8 cellular contexts compared by ENCODE assay signal in the genomic region with DNA sequence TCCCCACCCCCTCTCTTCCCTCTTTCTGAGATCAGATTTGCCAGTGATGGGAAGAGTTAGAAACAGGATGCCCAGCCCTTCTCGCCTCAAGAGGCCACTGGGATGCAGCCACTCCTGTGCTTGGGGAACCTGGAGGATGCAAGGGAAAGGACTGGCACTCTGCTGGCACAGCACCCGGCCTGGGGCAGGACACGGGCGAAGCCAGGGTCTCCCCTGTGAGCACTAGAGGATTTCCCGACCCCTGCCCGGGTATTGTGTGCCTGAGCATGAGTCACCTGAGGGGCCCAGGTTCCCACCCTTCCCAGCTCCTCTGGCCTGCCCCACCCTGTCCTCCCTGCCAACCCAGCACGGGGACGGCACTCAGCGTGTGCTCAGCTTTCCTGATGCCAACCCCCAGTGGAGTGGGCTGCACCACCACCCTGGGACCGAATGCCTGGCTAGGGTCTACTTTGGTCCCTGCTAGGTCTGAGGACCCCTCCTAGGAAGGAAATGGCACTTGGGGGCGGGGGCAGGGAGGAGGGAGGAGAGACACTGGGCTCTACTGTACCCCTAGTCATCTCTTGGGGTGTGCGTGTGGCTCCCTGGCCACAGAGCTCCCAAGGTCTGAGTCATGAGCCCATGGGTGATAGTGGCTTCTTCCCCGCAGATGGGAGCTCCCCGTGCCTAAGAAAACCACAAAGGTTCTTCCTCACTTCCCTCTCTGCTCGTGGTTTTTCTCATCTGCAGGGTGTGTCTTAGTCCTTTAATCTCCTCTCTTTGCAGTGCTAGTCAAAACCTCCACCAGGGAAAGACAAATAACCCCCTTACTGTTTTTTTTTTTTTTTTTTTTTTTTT.
DNase-seq lines count a peak whose midpoint lies in the region; ATAC-seq lines count a peak whose summit lies in the region.

No MANE protein-coding gene starts in this region.

- peak; percentile 55 for DNase-seq in GF-D8 (lab: John Stamatoyannopoulos, UW)
- peak; percentile 94 for DNase-seq in RPMI8226
- DNase-seq in activated T-helper 9 cell treated with anti-CD3 and anti-CD28 coated beads, Interleukin-2, amount 50 U/mL, for 16 hours (ENCODE audit: low read depth) = peak; percentile 78
- DNase-seq in foreskin melanocyte = peak; percentile 84
- peak; percentile 66 for DNase-seq in stimulated activated CD4-positive, alpha-beta T cell treated with anti-CD3 and anti-CD28 coated beads, Interleukin-12 subunit alpha, Interleukin-12 subunit beta, amount 100 ng/mL, for 4 hours
- DNase-seq in NCI-H1092 treated with DMSO at 0.1 percent for 48 hours (lab: John Stamatoyannopoulos, UW) = no peak
- no peak for DNase-seq in NCI-H774 (lab: John Stamatoyannopoulos, UW)

- ATAC-seq in HG02759 (IDR thresholded peaks at IDR 0.05; ENCODE audit: unreplicated experiment) = peak; percentile 46

Comparison
In these comparisons a context has a peak if more than half of its experiments do, and no peak if none do; other contexts are left out.
1. DNase-seq: peak in GF-D8 (single experiment), RPMI8226 (single experiment), activated T-helper 9 cell treated with anti-CD3 and anti-CD28 coated beads, Interleukin-2, amount 50 U/mL, for 16 hours (single experiment), foreskin melanocyte (single experiment) and stimulated activated CD4-positive, alpha-beta T cell treated with anti-CD3 and anti-CD28 coated beads, Interleukin-12 subunit alpha, Interleukin-12 subunit beta, amount 100 ng/mL, for 4 hours (single experiment); none in NCI-H1092 treated with DMSO at 0.1 percent for 48 hours (single experiment) and NCI-H774 (single experiment).